In the genomic region with DNA sequence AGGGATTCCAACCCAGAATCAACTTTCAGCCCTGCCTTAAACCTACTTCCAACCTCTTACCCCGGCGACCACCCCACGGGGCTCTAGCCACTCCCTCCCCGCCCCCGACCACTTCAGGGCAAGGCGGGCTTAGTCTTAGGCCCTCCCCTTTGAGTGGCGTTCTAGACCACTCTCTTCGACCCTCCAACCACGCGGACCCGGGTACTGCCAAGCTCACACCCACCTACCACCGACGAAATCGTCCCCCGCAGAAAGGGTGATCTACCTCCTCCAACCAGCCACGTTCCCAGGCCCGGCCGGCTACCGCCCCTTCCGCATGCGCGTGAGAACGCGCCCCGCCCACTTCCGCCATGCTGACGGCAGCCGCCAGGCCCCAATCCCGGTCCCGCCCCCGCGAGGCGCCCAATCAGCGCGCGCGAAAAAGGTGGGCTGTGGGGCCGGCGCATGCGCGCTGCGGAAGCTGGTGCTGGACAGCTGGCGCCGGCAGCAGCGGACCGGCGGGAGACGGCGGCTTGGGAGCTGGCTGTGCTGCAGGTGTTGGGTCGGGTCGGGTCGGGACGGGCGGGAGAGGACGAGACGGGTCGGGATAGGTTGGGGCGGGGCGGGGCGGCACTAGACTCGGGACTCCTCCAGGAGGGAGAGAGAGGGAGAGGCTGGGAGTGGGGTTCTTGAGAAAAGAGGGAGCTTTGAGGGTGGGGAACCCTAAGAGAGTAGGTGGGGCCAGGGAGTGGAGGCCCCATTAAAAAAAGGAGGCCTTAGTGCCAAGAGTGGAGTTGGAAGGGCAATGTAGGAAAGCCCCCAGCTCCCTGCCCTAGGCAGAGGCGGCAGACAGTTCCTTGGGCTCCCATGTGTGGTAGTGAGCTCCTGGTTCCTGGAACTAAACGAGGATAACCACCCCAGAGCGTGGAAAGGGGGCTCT, we compare ENCODE assay signal across 8 cellular contexts. TPM values are rescaled to one million over a fixed set of nuclear protein-coding genes. Genes with fewer than 3 reads are reported as not detected.
DNase-seq lines count a peak whose midpoint lies in the region; ATAC-seq and TF ChIP-seq lines count a peak whose summit lies in the region.

A gene with protein sequence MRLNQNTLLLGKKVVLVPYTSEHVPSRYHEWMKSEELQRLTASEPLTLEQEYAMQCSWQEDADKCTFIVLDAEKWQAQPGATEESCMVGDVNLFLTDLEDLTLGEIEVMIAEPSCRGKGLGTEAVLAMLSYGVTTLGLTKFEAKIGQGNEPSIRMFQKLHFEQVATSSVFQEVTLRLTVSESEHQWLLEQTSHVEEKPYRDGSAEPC (minus strand): TSS at position 302 of the 919 bp plus-strand sequence. CDS start 647 bp downstream, outside the sequence.

- H3K79me2 ChIP-seq in DOHH2 (ENCODE audit: control insufficient read depth, low read length), result peaks cover 20% of the 10 kb centered on the region

- CTCF ChIA-PET in RWPE1 (lab: Yijun Ruan, JAX), result interaction anchor here (0.6 to 1.7 kb wide), 4 partner anchors 15 to 31 kb away, joined by 4 to 8 read pairs (median 5); no protein-coding TSS in a partner anchor

- H3K27me3 ChIP-seq in DOHH2 (ENCODE audit: control insufficient read depth, low read length), result no peaks in the 10 kb centered on the region

- H3K4me2 ChIP-seq in DOHH2 (ENCODE audit: low read length), result peak within 1 kb of the TSS; percentile 84

- peaks cover 42% of the 10 kb centered on the region for H3K36me3 Mint-ChIP-seq in activated T-helper 17 cell treated with anti-CD3 and anti-CD28 coated beads, Interleukin-2, amount 50 U/mL, for 72 hours (ENCODE audit: low read depth)
- H3K36me3 Mint-ChIP-seq in natural killer cell, result no peaks in the 10 kb centered on the region

- H3K36me3 ChIP-seq in DOHH2 (ENCODE audit: control insufficient read depth, low read length), result peaks cover 32% of the 10 kb centered on the region

- peak within 1 kb of the TSS; percentile 42; the same call in 1 of the 2 replicates for H3K27ac ChIP-seq in DOHH2 (ENCODE audit: low read depth, low read length)
- H3K27ac ChIP-seq in RWPE1, result peak within 1 kb of the TSS; percentile 66

- H4K20me1 ChIP-seq in DOHH2 (ENCODE audit: control insufficient read depth, insufficient read depth, low read depth, low read length), result peaks cover 17% of the 10 kb centered on the region; the same call in 1 of the 2 replicates

- H3K4me1 Mint-ChIP-seq in activated T-helper 17 cell treated with anti-CD3 and anti-CD28 coated beads, Interleukin-2, amount 50 U/mL, for 72 hours, result peaks cover 31% of the 10 kb centered on the region
- H3K4me1 Mint-ChIP-seq in natural killer cell, result peaks cover 48 to 54% of the 10 kb centered on the region in 2 donors

- no peaks in the 10 kb centered on the region for H3K9me3 ChIP-seq in DOHH2 (ENCODE audit: control insufficient read depth, insufficient read depth, low read length)

- H3K9me3 Mint-ChIP-seq in activated T-helper 17 cell treated with anti-CD3 and anti-CD28 coated beads, Interleukin-2, amount 50 U/mL, for 72 hours, result no peaks in the 10 kb centered on the region
- H3K9me3 Mint-ChIP-seq in natural killer cell, result no peaks in the 10 kb centered on the region

- TF ChIP-seq CTCF in DOHH2 (IDR thresholded peaks at IDR 0.05; ENCODE audit: low read depth, low read length, poor library complexity, severe bottlenecking) (no peak), RWPE1 (conservative IDR thresholded peaks at IDR 0.05; ENCODE audit: low read depth) (no peak), natural killer cell (IDR thresholded peaks at IDR 0.05) (no peak)

- POLR2A ChIA-PET in RWPE1 (lab: Yijun Ruan, JAX; ENCODE audit: low non-redundant PET), result interaction anchor here (0.5 to 2.0 kb wide), 10 partner anchors 16 to 1989 kb away, joined by 3 to 17 read pairs (median 6); a partner anchor contains a TSS

- no peaks in the 10 kb centered on the region for H3K9me2 ChIP-seq in DOHH2 (replicated peaks; ENCODE audit: control insufficient read depth, low read length)

- intact Hi-C loops in natural killer cell (cut with micrococcal nuclease), result no loop called here

- H3K27ac Mint-ChIP-seq in activated T-helper 17 cell treated with anti-CD3 and anti-CD28 coated beads, Interleukin-2, amount 50 U/mL, for 72 hours, result peak within 1 kb of the TSS; percentile 100
- peak within 1 kb of the TSS; percentile 90 to 92 for H3K27ac Mint-ChIP-seq in natural killer cell

- peak within 1 kb of the TSS; percentile 89 for H3K4me3 ChIP-seq in DOHH2 (ENCODE audit: low read length)

- peaks cover 38% of the 10 kb centered on the region for H3K4me1 ChIP-seq in DOHH2 (ENCODE audit: control insufficient read depth, low read length)

- no peaks in the 10 kb centered on the region for H3K27me3 Mint-ChIP-seq in activated T-helper 17 cell treated with anti-CD3 and anti-CD28 coated beads, Interleukin-2, amount 50 U/mL, for 72 hours
- no peaks in the 10 kb centered on the region for H3K27me3 Mint-ChIP-seq in natural killer cell (ENCODE audit: low read depth in 2 of 2)

- peak; percentile 76 for ATAC-seq in activated T-helper 17 cell treated with anti-CD3 and anti-CD28 coated beads, Interleukin-2, amount 50 U/mL, for 72 hours (replicated peaks)
- peak; percentile 90 to 92 (median 90) for ATAC-seq in natural killer cell

- H3F3A ChIP-seq in DOHH2 (ENCODE audit: control insufficient read depth, insufficient read depth), result peaks cover 14% of the 10 kb centered on the region

- DNase-seq in GOT3 (lab: John Stamatoyannopoulos, UW), result peak; percentile 90
- peak; percentile 99 for DNase-seq in LoVo (ENCODE audit: low spot score)
- peak; percentile 100 for DNase-seq in RWPE1 (ENCODE audit: low spot score)
- peak; percentile 87 for DNase-seq in fibroblast of peridontal ligament (ENCODE audit: extremely low read depth)
- DNase-seq in natural killer cell, result peak; percentile 99
- peak; percentile 91 to 98 (median 97) for DNase-seq in stimulated activated naive CD4-positive, alpha-beta T cell (lab: John Stamatoyannopoulos, UW)

- peak within 1 kb of the TSS; percentile 100 for H3K4me3 Mint-ChIP-seq in activated T-helper 17 cell treated with anti-CD3 and anti-CD28 coated beads, Interleukin-2, amount 50 U/mL, for 72 hours
- peak within 1 kb of the TSS; percentile 99 for H3K4me3 Mint-ChIP-seq in natural killer cell

RNA-seq across cellular contexts. Expression of the gene that starts here (rescaled TPM):
- total RNA-seq in activated T-helper 17 cell treated with anti-CD3 and anti-CD28 coated beads, Interleukin-2, amount 50 U/mL, for 72 hours, result 10 to 100 TPM; 31.6 to 39.2 TPM
- 10 to 100 TPM; 20.0 to 27.2 (median 24.8) TPM for total RNA-seq in natural killer cell

Comparison
In these comparisons a context has a peak if more than half of its experiments do, and no peak if none do; other contexts are left out.
1. Peak in every context shown above with its lines: DNase-seq, ATAC-seq, H3K4me3 ChIP-seq and H3K27ac ChIP-seq.